ENCODE assay signal across 25 cellular contexts in genomic region chr3:195105389-195105788, GRCh38.
DNase-seq lines count a peak whose midpoint lies in the region; ATAC-seq and TF ChIP-seq lines count a peak whose summit lies in the region.
"Had no signal": no experiment of that assay in that cellular context is flagged by ENCODE, and none has a peak within 500 bp of the region (broad histone marks: within the 10 kb centered on the region; RNA-seq: fewer than 3 reads in every experiment).

No MANE protein-coding gene starts in this region.

- peak overlapping the region; percentile 20; the same call in 1 of the 2 replicates for H2AK5ac ChIP-seq in IMR-90 (ENCODE audit: low read depth, low read length)

- 82% methylated on average over 8 of the region's 13 CpGs; no CpG with 5 or more reads in 1 of the 2 experiments for WGBS in IMR-90 (ENCODE audit: extremely low coverage in 2 of 2, insufficient read length in 1 of 2), 2 experiments
- 76% methylated on average over 13 of the region's 13 CpGs for WGBS in prostate gland

- no peak overlapping the region for H2AFZ ChIP-seq in IMR-90 (replicated peaks; ENCODE audit: low read length, poor library complexity)

- dilution Hi-C loops in IMR-90 (cut with HindIII; ENCODE audit: low sequenced_read_pairs, unreplicated experiment), result no loop called here

- H3K9me3 ChIP-seq in BLaER1, result no peaks in the 10 kb centered on the region
- no peaks in the 10 kb centered on the region for H3K9me3 ChIP-seq in IMR-90 (ENCODE audit: control insufficient read depth, insufficient read depth, low read length)
- H3K9me3 ChIP-seq in neutrophil, result no peaks in the 10 kb centered on the region
- no peaks in the 10 kb centered on the region for H3K9me3 ChIP-seq in prostate gland
- H3K9me3 ChIP-seq: left ventricle myocardium inferior, ovary, thoracic aorta had no signal

- no peak overlapping the region for H3K23ac ChIP-seq in IMR-90 (ENCODE audit: low read depth, low read length)

- H2BK120ac ChIP-seq in IMR-90 (ENCODE audit: low read depth, low read length), result peak overlapping the region; percentile 2; the same call in 1 of the 2 replicates

- H3K56ac ChIP-seq in IMR-90 (ENCODE audit: extremely low read depth, insufficient read depth, low read length), result no peak overlapping the region

- no peaks in the 10 kb centered on the region for H4K20me1 ChIP-seq in BLaER1
- H4K20me1 ChIP-seq in IMR-90 (ENCODE audit: insufficient read depth, low read length), result no peaks in the 10 kb centered on the region

- POLR2A ChIA-PET in IMR-90 (lab: Charles Lee; ENCODE audit: unreplicated experiment), result no interaction called here

- no peak overlapping the region for H2BK20ac ChIP-seq in IMR-90 (ENCODE audit: low read depth, low read length)

- DNase-seq in IMR-90 (peak; percentile 22), dermis microvascular lymphatic vessel endothelial cell (ENCODE audit: low read depth in 2 of 2) (peak; percentile 90 to 96), activated gamma-delta T cell treated with Interleukin-2 at 50 U/mL for 16 hours (no peak), NCI-H2029 (lab: John Stamatoyannopoulos, UW) (no peak), NCI-H2196 treated with DMSO at 0.1 percent for 48 hours (lab: John Stamatoyannopoulos, UW; ENCODE audit: unreplicated experiment) (no peak), prostate gland (ENCODE audit: low spot score) (no peak)
- DNase-seq: activated CD4-positive, alpha-beta T cell treated with anti-CD3 and anti-CD28 coated beads for 36 hours; activated T-cell treated with anti-CD3 and anti-CD28 coated beads, Interleukin-2, amount 50 U/mL, for 72 hours; CD4-positive, alpha-beta T cell; cerebellar nuclear complex; DMS153; glutamatergic neuron; H7; left ventricle myocardium inferior; NCI-H1092; NCI-H524; ovary; stimulated activated naive B cell treated with anti-CD40 and anti-IgM and Interleukin-4, amounts not matched to agents 10 μg/mL and 1 μg/mL and 100 μg/mL, for 72 hours; SW 1271 had no signal

- intact Hi-C loops in IMR-90 (cut with micrococcal nuclease), result loop anchor here (5.0 kb wide), 1 partner anchor 92 kb away; no protein-coding TSS in a partner anchor
- intact Hi-C loops in prostate gland (cut with DNase I), result loop anchor here (5.0 to 10.0 kb wide), 3 partner anchors 152 to 423 kb away; no protein-coding TSS in a partner anchor

- H3K14ac ChIP-seq in IMR-90 (replicated peaks; ENCODE audit: low read depth, low read length), result no peak overlapping the region

- H3K27me3 ChIP-seq in BLaER1, result no peaks in the 10 kb centered on the region
- H3K27me3 ChIP-seq in IMR-90 (ENCODE audit: control insufficient read depth, insufficient read depth, low read length), result no peaks in the 10 kb centered on the region
- no peaks in the 10 kb centered on the region for H3K27me3 ChIP-seq in neutrophil
- no peaks in the 10 kb centered on the region for H3K27me3 ChIP-seq in prostate gland (replicated peaks; ENCODE audit: insufficient read depth)
- H3K27me3 ChIP-seq: ovary had no signal

- H4K91ac ChIP-seq in IMR-90 (ENCODE audit: insufficient read depth, low read depth, low read length), result no peak overlapping the region; the same call in 1 of the 2 replicates

- no peak overlapping the region for H2BK5ac ChIP-seq in IMR-90 (ENCODE audit: low read depth, low read length, poor library complexity, severe bottlenecking)

- H3K4ac ChIP-seq in IMR-90 (ENCODE audit: low read depth, low read length), result no peak overlapping the region

- H3K27ac ChIP-seq in BLaER1 (no peak overlapping the region), IMR-90 (ENCODE audit: insufficient read depth, low read length) (no peak overlapping the region), neutrophil (peak overlapping the region; percentile 97), prostate gland (peak overlapping the region in 1 of 2 donors; percentile 3)
- H3K27ac ChIP-seq: KMS-11, left ventricle myocardium inferior, ovary, thoracic aorta had no signal

- H3K4me2 ChIP-seq in BLaER1, result 0 out of 2 replicates have a peak overlapping the region, but pooled peaks have one; percentile 3
- no peak overlapping the region for H3K4me2 ChIP-seq in IMR-90 (ENCODE audit: low read depth, low read length)
- H3K4me2 ChIP-seq: KMS-11 had no signal

- ATAC-seq in IMR-90 (ENCODE audit: low read depth), result no peak
- ATAC-seq: activated naive CD4-positive, alpha-beta T cell treated with anti-CD3 and anti-CD28 coated beads, Interleukin-2, amount 50 U/mL, for 72 hours; activated T-cell treated with anti-CD3 and anti-CD28 coated beads, Interleukin-2, amount 50 U/mL, for 72 hours; sciatic nerve had no signal

- in situ Hi-C loops in IMR-90 (cut with MboI; ENCODE audit: low sequenced_read_pairs), result loop anchor here (5.0 kb wide), 1 partner anchor 428 kb away; no protein-coding TSS in a partner anchor

- no TSS peak for BruUV-seq in IMR-90 (replicated peaks; lab: Mats Ljungman, UMichigan)

- peaks cover 10 to 34% of the 10 kb centered on the region in 2 experiments; a peak in 3 of 4 replicates for H3K79me1 ChIP-seq in IMR-90 (ENCODE audit: low read depth in 1 of 2, low read length in 2 of 2)

- H3K18ac ChIP-seq in IMR-90 (ENCODE audit: low read depth, low read length), result no peak overlapping the region

- H2AK9ac ChIP-seq in IMR-90 (replicated peaks; ENCODE audit: low read depth, low read length, poor library complexity), result no peak overlapping the region

- H3K36me3 ChIP-seq in BLaER1, result no peaks in the 10 kb centered on the region
- no peaks in the 10 kb centered on the region for H3K36me3 ChIP-seq in IMR-90 (ENCODE audit: control insufficient read depth, insufficient read depth, low read length)
- H3K36me3 ChIP-seq in neutrophil, result no peaks in the 10 kb centered on the region
- H3K36me3 ChIP-seq in prostate gland, result no peaks in the 10 kb centered on the region
- H3K36me3 ChIP-seq: left ventricle myocardium inferior, ovary, thoracic aorta had no signal

- H3K9ac ChIP-seq in BLaER1 (no peak overlapping the region), IMR-90 (ENCODE audit: low read depth, low read length) (no peak overlapping the region)
- H3K9ac ChIP-seq: KMS-11 had no signal

- H4K5ac ChIP-seq in IMR-90 (ENCODE audit: low read depth, low read length), result no peak overlapping the region

- TF ChIP-seq CTCF in IMR-90 (conservative IDR thresholded peaks at IDR 0.05; ENCODE audit: low read depth, low read length) (no peak), neutrophil (IDR thresholded peaks at IDR 0.05) (no peak), prostate gland (IDR thresholded peaks at IDR 0.05) (no peak)

- TF ChIP-seq RAD21 in IMR-90 (IDR thresholded peaks at IDR 0.05; ENCODE audit: low read length), result no peak

- TF ChIP-seq POLR2A in IMR-90 (IDR thresholded peaks at IDR 0.05; ENCODE audit: low read depth, low read length) (no peak), prostate gland (IDR thresholded peaks at IDR 0.05) (no peak)

- H3K4me3 ChIP-seq in BLaER1 (no peak overlapping the region), IMR-90 (ENCODE audit: insufficient read depth, low read depth, low read length) (no peak overlapping the region), neutrophil (ENCODE audit: low read depth in 1 of 2, low read length in 1 of 2) (no peak overlapping the region), prostate gland (no peak overlapping the region)
- H3K4me3 ChIP-seq: ovary had no signal

- H4K8ac ChIP-seq in IMR-90 (ENCODE audit: low read depth in 2 of 2, low read length in 2 of 2), result no peak overlapping the region; a peak in 1 of 4 replicates

- H2BK15ac ChIP-seq in IMR-90 (ENCODE audit: low read depth, low read length), result no peak overlapping the region

- CTCF ChIA-PET in IMR-90 (lab: Yijun Ruan, JAX), result interaction anchor here (0.7 kb wide), 1 partner anchor 13 kb away, joined by 4 read pairs; no protein-coding TSS in a partner anchor

- peaks cover 55% of the 10 kb centered on the region for H3K4me1 ChIP-seq in BLaER1
- H3K4me1 ChIP-seq in IMR-90 (ENCODE audit: control insufficient read depth, insufficient read depth, low read length), result peaks cover 17% of the 10 kb centered on the region
- H3K4me1 ChIP-seq in neutrophil (ENCODE audit: control insufficient read depth in 1 of 2, insufficient read depth in 1 of 2, low read depth in 1 of 2, low read length in 1 of 2), result peaks cover 76 to 78% of the 10 kb centered on the region in 2 experiments
- H3K4me1 ChIP-seq in prostate gland (replicated peaks), result no peaks in the 10 kb centered on the region

- H3K9me1 ChIP-seq in IMR-90 (ENCODE audit: insufficient read depth, low read length), result peaks cover 15% of the 10 kb centered on the region

TF ChIP-seq in IMR-90, 13 proteins besides CTCF, POLR2A, EP300 and RAD21:
- TF ChIP-seq CHD1 (IDR thresholded peaks at IDR 0.05; ENCODE audit: low read depth, low read length), result no peak
- TF ChIP-seq, protein P1, sequence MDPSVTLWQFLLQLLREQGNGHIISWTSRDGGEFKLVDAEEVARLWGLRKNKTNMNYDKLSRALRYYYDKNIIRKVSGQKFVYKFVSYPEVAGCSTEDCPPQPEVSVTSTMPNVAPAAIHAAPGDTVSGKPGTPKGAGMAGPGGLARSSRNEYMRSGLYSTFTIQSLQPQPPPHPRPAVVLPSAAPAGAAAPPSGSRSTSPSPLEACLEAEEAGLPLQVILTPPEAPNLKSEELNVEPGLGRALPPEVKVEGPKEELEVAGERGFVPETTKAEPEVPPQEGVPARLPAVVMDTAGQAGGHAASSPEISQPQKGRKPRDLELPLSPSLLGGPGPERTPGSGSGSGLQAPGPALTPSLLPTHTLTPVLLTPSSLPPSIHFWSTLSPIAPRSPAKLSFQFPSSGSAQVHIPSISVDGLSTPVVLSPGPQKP (IDR thresholded peaks at IDR 0.05; ENCODE audit: borderline replicate concordance, low read depth, low read length), result no peak
- TF ChIP-seq BHLHE40 (IDR thresholded peaks at IDR 0.05; ENCODE audit: low read depth, low read length), result no peak
- TF ChIP-seq, protein P2, sequence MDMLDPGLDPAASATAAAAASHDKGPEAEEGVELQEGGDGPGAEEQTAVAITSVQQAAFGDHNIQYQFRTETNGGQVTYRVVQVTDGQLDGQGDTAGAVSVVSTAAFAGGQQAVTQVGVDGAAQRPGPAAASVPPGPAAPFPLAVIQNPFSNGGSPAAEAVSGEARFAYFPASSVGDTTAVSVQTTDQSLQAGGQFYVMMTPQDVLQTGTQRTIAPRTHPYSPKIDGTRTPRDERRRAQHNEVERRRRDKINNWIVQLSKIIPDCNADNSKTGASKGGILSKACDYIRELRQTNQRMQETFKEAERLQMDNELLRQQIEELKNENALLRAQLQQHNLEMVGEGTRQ (IDR thresholded peaks at IDR 0.05; ENCODE audit: low read depth, low read length), result no peak
- TF ChIP-seq MAFK (IDR thresholded peaks at IDR 0.05; ENCODE audit: low read depth, low read length), result no peak
TF ChIP-seq in IMR-90: peak in this region for 0.

Comparison
In these comparisons a context has a peak if more than half of its experiments do, and no peak if none do; other contexts are left out.
1. DNase-seq: peak in IMR-90 (single experiment) and dermis microvascular lymphatic vessel endothelial cell (2 of 2); none in activated gamma-delta T cell treated with Interleukin-2 at 50 U/mL for 16 hours (single experiment), NCI-H2029 (single experiment), NCI-H2196 treated with DMSO at 0.1 percent for 48 hours (single experiment) and prostate gland (single experiment).